1 cellular context compared by ENCODE assay signal in the genomic region with DNA sequence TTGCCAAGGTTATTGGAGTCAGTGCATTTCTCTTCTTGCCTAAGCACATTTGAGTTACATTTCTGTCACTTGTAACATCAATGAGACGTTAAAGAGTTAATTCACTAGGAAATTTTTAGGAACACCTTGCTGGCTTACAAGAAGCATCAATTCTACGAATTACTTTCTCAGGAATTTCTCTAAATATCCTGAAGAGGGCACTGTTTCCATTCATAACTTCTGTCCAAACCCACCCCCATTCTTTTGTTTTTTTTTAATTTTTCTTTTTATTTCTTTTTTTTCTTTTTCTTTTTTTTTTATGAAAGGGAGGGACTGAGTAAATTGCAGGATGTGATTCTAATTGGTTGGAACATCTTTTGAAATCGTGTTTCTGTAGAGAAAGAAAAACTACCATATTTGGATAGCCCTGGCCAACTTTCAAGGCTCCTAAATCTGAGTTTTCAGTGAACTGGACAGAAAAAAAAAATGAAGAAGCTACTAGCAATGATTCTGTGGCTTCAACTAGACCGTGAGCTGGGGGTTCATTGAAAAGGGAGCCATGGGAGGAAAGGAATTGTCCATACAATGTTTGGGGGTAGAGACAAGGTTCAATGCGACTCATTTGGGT.
TF ChIP-seq lines count a peak whose summit lies in the region.

No MANE protein-coding gene starts in this region.

TF ChIP-seq in HepG2, 621 proteins besides CTCF, POLR2A, EP300 and RAD21:
- TF ChIP-seq, protein P1, sequence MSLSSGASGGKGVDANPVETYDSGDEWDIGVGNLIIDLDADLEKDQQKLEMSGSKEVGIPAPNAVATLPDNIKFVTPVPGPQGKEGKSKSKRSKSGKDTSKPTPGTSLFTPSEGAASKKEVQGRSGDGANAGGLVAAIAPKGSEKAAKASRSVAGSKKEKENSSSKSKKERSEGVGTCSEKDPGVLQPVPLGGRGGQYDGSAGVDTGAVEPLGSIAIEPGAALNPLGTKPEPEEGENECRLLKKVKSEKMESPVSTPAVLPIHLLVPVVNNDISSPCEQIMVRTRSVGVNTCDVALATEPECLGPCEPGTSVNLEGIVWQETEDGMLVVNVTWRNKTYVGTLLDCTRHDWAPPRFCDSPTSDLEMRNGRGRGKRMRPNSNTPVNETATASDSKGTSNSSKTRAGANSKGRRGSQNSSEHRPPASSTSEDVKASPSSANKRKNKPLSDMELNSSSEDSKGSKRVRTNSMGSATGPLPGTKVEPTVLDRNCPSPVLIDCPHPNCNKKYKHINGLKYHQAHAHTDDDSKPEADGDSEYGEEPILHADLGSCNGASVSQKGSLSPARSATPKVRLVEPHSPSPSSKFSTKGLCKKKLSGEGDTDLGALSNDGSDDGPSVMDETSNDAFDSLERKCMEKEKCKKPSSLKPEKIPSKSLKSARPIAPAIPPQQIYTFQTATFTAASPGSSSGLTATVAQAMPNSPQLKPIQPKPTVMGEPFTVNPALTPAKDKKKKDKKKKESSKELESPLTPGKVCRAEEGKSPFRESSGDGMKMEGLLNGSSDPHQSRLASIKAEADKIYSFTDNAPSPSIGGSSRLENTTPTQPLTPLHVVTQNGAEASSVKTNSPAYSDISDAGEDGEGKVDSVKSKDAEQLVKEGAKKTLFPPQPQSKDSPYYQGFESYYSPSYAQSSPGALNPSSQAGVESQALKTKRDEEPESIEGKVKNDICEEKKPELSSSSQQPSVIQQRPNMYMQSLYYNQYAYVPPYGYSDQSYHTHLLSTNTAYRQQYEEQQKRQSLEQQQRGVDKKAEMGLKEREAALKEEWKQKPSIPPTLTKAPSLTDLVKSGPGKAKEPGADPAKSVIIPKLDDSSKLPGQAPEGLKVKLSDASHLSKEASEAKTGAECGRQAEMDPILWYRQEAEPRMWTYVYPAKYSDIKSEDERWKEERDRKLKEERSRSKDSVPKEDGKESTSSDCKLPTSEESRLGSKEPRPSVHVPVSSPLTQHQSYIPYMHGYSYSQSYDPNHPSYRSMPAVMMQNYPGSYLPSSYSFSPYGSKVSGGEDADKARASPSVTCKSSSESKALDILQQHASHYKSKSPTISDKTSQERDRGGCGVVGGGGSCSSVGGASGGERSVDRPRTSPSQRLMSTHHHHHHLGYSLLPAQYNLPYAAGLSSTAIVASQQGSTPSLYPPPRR (CRISPR knock-in tag; IDR thresholded peaks at IDR 0.05; ENCODE audit: borderline replicate concordance) = no peak
- 0 out of 2 replicates have a peak, but pooled peaks have one; percentile 5 for TF ChIP-seq ATF7 (IDR thresholded peaks at IDR 0.05)
- TF ChIP-seq ATF7 (CRISPR knock-in tag; IDR thresholded peaks at IDR 0.05) = no peak
